In the genomic region with DNA sequence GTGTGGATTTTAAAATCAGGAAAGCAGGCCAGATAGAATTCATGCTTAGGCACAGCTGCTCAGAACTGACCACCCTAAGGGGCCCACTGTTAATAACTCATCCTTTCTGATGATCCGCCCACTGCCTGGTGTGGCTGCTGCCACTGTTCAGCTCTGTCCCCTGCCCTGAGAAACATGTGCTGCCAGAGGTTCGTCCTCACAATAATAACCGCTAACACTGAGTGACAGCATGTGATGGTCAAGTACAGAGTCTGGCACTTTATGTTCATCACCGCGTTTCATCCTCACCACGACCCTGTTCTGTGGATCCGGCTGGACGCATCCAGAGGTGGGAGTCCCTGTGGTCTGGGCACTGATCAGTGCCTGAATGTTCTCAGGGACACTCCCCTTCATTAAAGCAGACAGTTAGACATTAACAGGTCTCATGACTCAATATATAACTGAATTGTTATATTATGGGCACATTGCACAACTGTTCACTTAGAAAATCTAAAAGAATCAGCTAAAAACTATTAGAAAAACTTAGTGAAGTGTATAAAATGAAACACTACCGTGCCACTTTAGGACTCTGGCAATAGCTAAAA, we compare ENCODE assay signal across 24 cellular contexts.
"Had no signal": no experiment of that assay in that cellular context is flagged by ENCODE, and none has a peak within 500 bp of the region (broad histone marks: within the 10 kb centered on the region; RNA-seq: fewer than 3 reads in every experiment).

No MANE protein-coding gene starts in this region.

- H3K36me3 Mint-ChIP-seq: activated naive CD8-positive, alpha-beta T cell treated with anti-CD3 and anti-CD28 coated beads, Interleukin-2, amount 10 ng/mL, durations not matched to agents 7 days and 5 days; brain; natural killer cell had no signal

- H3K9me3 Mint-ChIP-seq: activated CD4-positive, alpha-beta T cell treated with anti-CD3 and anti-CD28 coated beads, Interleukin-2, amount 10 ng/mL, durations not matched to agents 7 days and 5 days; activated naive CD8-positive, alpha-beta T cell treated with anti-CD3 and anti-CD28 coated beads, Interleukin-2, amount 10 ng/mL, durations not matched to agents 7 days and 5 days; activated T-cell treated with anti-CD3 and anti-CD28 coated beads, Interleukin-2, amount 50 U/mL, for 24 hours; activated T-helper 2 cell treated with anti-CD3 and anti-CD28 coated beads, Interferon-gamma antibody, Interleukin-2, Interleukin-4, amounts not matched to agents 10 μg/mL and 5 μg/mL and 100 μg/mL, durations not matched to agents 14 hours and 24 hours and 36 hours; memory B cell; natural killer cell; stimulated activated naive CD8-positive, alpha-beta T cell treated with anti-CD3 and anti-CD28 coated beads, Interleukin-15, amount 100 ng/mL, for 72 hours; T-helper 1 cell treated with Interleukin-12 subunit alpha and Interleukin-12 subunit beta and Interleukin-4 antibody, amounts not matched to agents 30 μg/mL and 1 μg/mL, for 36 hours had no signal

- H3K4me3 ChIP-seq: colonic mucosa, heart right ventricle, suprapubic skin, transverse colon had no signal

- H3K9me3 ChIP-seq: colonic mucosa, heart right ventricle, suprapubic skin, transverse colon had no signal

- H3K27me3 ChIP-seq: colonic mucosa, heart right ventricle, suprapubic skin, transverse colon had no signal

- H3K36me3 ChIP-seq: colonic mucosa, heart right ventricle, suprapubic skin, transverse colon had no signal

- H3K27me3 Mint-ChIP-seq: activated CD4-positive, alpha-beta T cell treated with anti-CD3 and anti-CD28 coated beads, Interleukin-2, amount 10 ng/mL, durations not matched to agents 7 days and 5 days; activated naive CD8-positive, alpha-beta T cell treated with anti-CD3 and anti-CD28 coated beads, Interleukin-2, amount 10 ng/mL, durations not matched to agents 7 days and 5 days; activated T-cell treated with anti-CD3 and anti-CD28 coated beads, Interleukin-2, amount 50 U/mL, for 24 hours; memory B cell; stimulated activated naive CD8-positive, alpha-beta T cell treated with anti-CD3 and anti-CD28 coated beads, Interleukin-15, amount 100 ng/mL, for 72 hours had no signal

- H3K4me3 Mint-ChIP-seq: activated CD4-positive, alpha-beta T cell treated with anti-CD3 and anti-CD28 coated beads, Interleukin-2, amount 10 ng/mL, durations not matched to agents 7 days and 5 days; activated CD8-positive, alpha-beta T cell treated with anti-CD3 and anti-CD28 coated beads, Interleukin-2, amount 10 ng/mL, durations not matched to agents 7 days and 5 days; activated naive CD8-positive, alpha-beta T cell treated with anti-CD3 and anti-CD28 coated beads, Interleukin-2, amount 10 ng/mL, durations not matched to agents 7 days and 5 days; activated T-cell treated with anti-CD3 and anti-CD28 coated beads, Interleukin-2, amount 50 U/mL, for 24 hours; brain; memory B cell; natural killer cell; stimulated activated naive CD8-positive, alpha-beta T cell treated with anti-CD3 and anti-CD28 coated beads, Interleukin-15, amount 100 ng/mL, for 72 hours; T-helper 1 cell treated with Interleukin-12 subunit alpha and Interleukin-12 subunit beta and Interleukin-4 antibody, amounts not matched to agents 30 μg/mL and 1 μg/mL, for 36 hours had no signal

- DNase-seq: activated CD4-positive, alpha-beta T cell treated with anti-CD3 and anti-CD28 coated beads, Interleukin-2, amount 10 ng/mL, durations not matched to agents 7 days and 5 days; activated CD8-positive, alpha-beta T cell treated with anti-CD3 and anti-CD28 coated beads, Interleukin-2, amount 10 ng/mL, durations not matched to agents 7 days and 5 days; activated naive CD4-positive, alpha-beta T cell treated with Interleukin-2 at 50 U/mL for 16 hours; activated naive CD8-positive, alpha-beta T cell treated with anti-CD3 and anti-CD28 coated beads, Interleukin-2, amount 10 ng/mL, durations not matched to agents 7 days and 5 days; activated T-cell treated with anti-CD3 and anti-CD28 coated beads, Interleukin-2, amount 50 U/mL, for 24 hours; anterior cingulate cortex; central memory CD4-positive, alpha-beta T cell; colonic mucosa; erythroblast; heart right ventricle; left ventricle myocardium superior; natural killer cell; nucleus accumbens; retina; stimulated activated CD4-positive, alpha-beta T cell treated with anti-CD3 and anti-CD28 coated beads, Interleukin-2, amount 100 ng/mL, for 24 hours; stimulated activated naive CD8-positive, alpha-beta T cell treated with anti-CD3 and anti-CD28 coated beads, Interleukin-15, amount 100 ng/mL, for 72 hours; transverse colon had no signal

- H3K27ac Mint-ChIP-seq: activated CD4-positive, alpha-beta T cell treated with anti-CD3 and anti-CD28 coated beads, Interleukin-2, amount 10 ng/mL, durations not matched to agents 7 days and 5 days; activated CD8-positive, alpha-beta T cell treated with anti-CD3 and anti-CD28 coated beads, Interleukin-2, amount 10 ng/mL, durations not matched to agents 7 days and 5 days; activated naive CD8-positive, alpha-beta T cell treated with anti-CD3 and anti-CD28 coated beads, Interleukin-2, amount 10 ng/mL, durations not matched to agents 7 days and 5 days; activated T-cell treated with anti-CD3 and anti-CD28 coated beads, Interleukin-2, amount 50 U/mL, for 24 hours; activated T-helper 2 cell treated with anti-CD3 and anti-CD28 coated beads, Interferon-gamma antibody, Interleukin-2, Interleukin-4, amounts not matched to agents 10 μg/mL and 5 μg/mL and 100 μg/mL, durations not matched to agents 14 hours and 24 hours and 36 hours; brain; memory B cell; natural killer cell; stimulated activated naive CD8-positive, alpha-beta T cell treated with anti-CD3 and anti-CD28 coated beads, Interleukin-15, amount 100 ng/mL, for 72 hours; T-helper 1 cell treated with Interleukin-12 subunit alpha and Interleukin-12 subunit beta and Interleukin-4 antibody, amounts not matched to agents 30 μg/mL and 1 μg/mL, for 36 hours had no signal

- ATAC-seq: activated CD4-positive, CD25-positive, alpha-beta regulatory T cell treated with anti-CD3 and anti-CD28 coated beads, Interleukin-2, amount 50 U/mL, for 24 hours; activated CD8-positive, alpha-beta T cell treated with anti-CD3 and anti-CD28 coated beads, Interleukin-2, amount 10 ng/mL, durations not matched to agents 7 days and 5 days; heart right ventricle; left ventricle myocardium superior; natural killer cell; stimulated activated naive CD8-positive, alpha-beta T cell treated with anti-CD3 and anti-CD28 coated beads, Interleukin-15, amount 100 ng/mL, for 72 hours had no signal

- H3K27ac ChIP-seq: colonic mucosa, heart right ventricle, suprapubic skin, transverse colon had no signal

- H3K4me1 ChIP-seq: colonic mucosa, heart right ventricle had no signal

- H3K4me1 Mint-ChIP-seq: activated CD4-positive, alpha-beta T cell treated with anti-CD3 and anti-CD28 coated beads, Interleukin-2, amount 10 ng/mL, durations not matched to agents 7 days and 5 days; activated naive CD8-positive, alpha-beta T cell treated with anti-CD3 and anti-CD28 coated beads, Interleukin-2, amount 10 ng/mL, durations not matched to agents 7 days and 5 days; memory B cell; stimulated activated naive CD8-positive, alpha-beta T cell treated with anti-CD3 and anti-CD28 coated beads, Interleukin-15, amount 100 ng/mL, for 72 hours had no signal

- FAIRE-seq: frontal cortex had no signal
